Comparison of ENCODE assay signal across 22 cellular contexts in genomic region chr1:98700228-98700627, GRCh38.
DNase-seq lines count a peak whose midpoint lies in the region; ATAC-seq, FAIRE-seq and TF ChIP-seq lines count a peak whose summit lies in the region.
"Had no signal": no experiment of that assay in that cellular context is flagged by ENCODE, and none has a peak within 500 bp of the region (broad histone marks: within the 10 kb centered on the region; RNA-seq: fewer than 3 reads in every experiment).

No MANE protein-coding gene starts in this region.

- ATAC-seq in GM19397 (IDR thresholded peaks at IDR 0.05; ENCODE audit: unreplicated experiment) (no peak), GM21381 (IDR thresholded peaks at IDR 0.05; ENCODE audit: unreplicated experiment) (no peak)
- ATAC-seq: HCT116, K562 had no signal

- TF ChIP-seq CTCF in D721Med (IDR thresholded peaks at IDR 0.05; ENCODE audit: insufficient read depth, missing control alignments) (no peak), astrocyte of the spinal cord (IDR thresholded peaks at IDR 0.05; ENCODE audit: low read depth, low read length) (no peak)

- DNase-seq in D721Med (ENCODE audit: insufficient read length, low spot score) (no peak), HS-27A (ENCODE audit: low read depth) (peak; percentile 3), astrocyte of the spinal cord (ENCODE audit: low read depth, low spot score) (peak; percentile 43), iris pigment epithelial cell (ENCODE audit: low read depth) (peak; percentile 47), T-helper 9 cell (no peak)
- DNase-seq: CD8-positive, alpha-beta memory T cell; DMS79 treated with DMSO at 0.1 percent for 48 hours; GOT3; MG63; NCI-H1092; NCI-H1436 treated with DMSO at 0.1 percent for 48 hours; NCI-H1930; NCI-H2227 treated with DMSO at 0.1 percent for 48 hours; NCI-H510A treated with DMSO at 0.1 percent for 48 hours; NCI-H748 treated with DMSO at 0.1 percent for 48 hours; SIG-M5; T-helper 1 cell had no signal

- H3K4me3 ChIP-seq in astrocyte of the spinal cord (ENCODE audit: low read depth, low read length) = no peak overlapping the region
- H3K4me3 ChIP-seq: K562, MG63 had no signal

- in situ Hi-C loops in astrocyte of the spinal cord (cut with HindIII; ENCODE audit: low sequenced_read_pairs) = no loop called here

- peak; percentile 6 for FAIRE-seq in D721Med (lab: Jason Lieb, UNC)
- FAIRE-seq: GM12891 had no signal

Comparison
In these comparisons a context has a peak if more than half of its experiments do, and no peak if none do; other contexts are left out.
1. DNase-seq: peak in HS-27A (single experiment), astrocyte of the spinal cord (single experiment) and iris pigment epithelial cell (single experiment); none in D721Med (single experiment) and T-helper 9 cell (single experiment).